13 cellular contexts compared by ENCODE assay signal in the genomic region with DNA sequence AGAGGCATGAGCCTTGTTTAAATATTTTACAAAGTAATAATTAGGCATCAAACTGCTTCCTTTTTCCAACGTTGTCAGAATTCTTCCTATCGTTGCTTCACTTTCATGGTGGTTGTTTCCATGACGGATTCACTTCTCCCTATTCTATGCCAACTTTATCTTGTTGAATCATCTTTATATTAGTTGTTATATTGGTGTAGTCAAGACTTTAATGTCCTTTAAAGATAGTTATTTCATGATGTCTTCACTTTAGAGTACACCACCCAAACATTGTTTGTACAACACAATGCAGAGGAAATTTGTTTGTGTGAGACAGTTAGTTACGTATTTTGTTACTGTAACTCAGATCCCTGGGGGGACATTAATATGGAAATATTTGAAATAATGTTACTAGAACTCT.
"Had no signal": no experiment of that assay in that cellular context is flagged by ENCODE, and none has a peak within 500 bp of the region (broad histone marks: within the 10 kb centered on the region; RNA-seq: fewer than 3 reads in every experiment).

No MANE protein-coding gene starts in this region.

- H3K27me3 ChIP-seq: pancreas had no signal

- H3K9me3 ChIP-seq: mucosa of descending colon, pancreas had no signal

- ATAC-seq: left cardiac atrium; naive thymus-derived CD8-positive, alpha-beta T cell; WTC11 had no signal

- H3K4me3 ChIP-seq: mucosa of descending colon, pancreas had no signal

- DNase-seq: activated CD4-positive, alpha-beta memory T cell treated with anti-CD3 and anti-CD28 coated beads, Interleukin-2, amount 10 ng/mL, durations not matched to agents 7 days and 5 days; activated naive CD4-positive, alpha-beta T cell treated with anti-CD3 and anti-CD28 coated beads, Interleukin-2, amount 50 U/mL, for 16 hours; activated T-cell treated with anti-CD3 and anti-CD28 coated beads, Interleukin-2, amount 50 U/mL, for 4 hours; glutamatergic neuron; immature natural killer cell; left cardiac atrium; mucosa of descending colon; stimulated activated CD4-positive, alpha-beta T cell treated with anti-CD3 and anti-CD28 coated beads, Interleukin-4, amount 100 ng/mL, for 1 hour; stimulated activated naive CD4-positive, alpha-beta T cell; T-helper 17 cell had no signal
